In genomic region chr20:1920826-1921225, GRCh38 we compare ENCODE assay signal across 18 cellular contexts.
"Had no signal": no experiment of that assay in that cellular context is flagged by ENCODE, and none has a peak within 500 bp of the region (broad histone marks: within the 10 kb centered on the region; RNA-seq: fewer than 3 reads in every experiment).

No MANE protein-coding gene starts in this region.

- H3K27me3 Mint-ChIP-seq: activated naive CD8-positive, alpha-beta T cell treated with anti-CD3 and anti-CD28 coated beads, Interleukin-2, amount 50 U/mL, for 24 hours; memory B cell had no signal

- H3K9me3 ChIP-seq: gastrocnemius medialis, heart right ventricle, upper lobe of right lung had no signal

- ATAC-seq: activated CD4-positive, CD25-positive, alpha-beta regulatory T cell treated with anti-CD3 and anti-CD28 coated beads, Interleukin-2, amount 50 U/mL, for 24 hours; activated naive CD8-positive, alpha-beta T cell treated with anti-CD3 and anti-CD28 coated beads, Interleukin-2, amount 50 U/mL, for 24 hours; activated T-cell treated with anti-CD3 and anti-CD28 coated beads, Interleukin-2, amount 50 U/mL, for 4 hours; gastrocnemius medialis; heart right ventricle; naive thymus-derived CD8-positive, alpha-beta T cell; upper lobe of right lung had no signal

- H3K4me3 ChIP-seq: coronary artery, gastrocnemius medialis, heart right ventricle, upper lobe of right lung had no signal

- H3K4me3 Mint-ChIP-seq: activated naive CD4-positive, alpha-beta T cell treated with anti-CD3 and anti-CD28 coated beads for 36 hours; activated naive CD8-positive, alpha-beta T cell treated with anti-CD3 and anti-CD28 coated beads, Interleukin-2, amount 50 U/mL, for 24 hours; activated T-cell treated with anti-CD3 and anti-CD28 coated beads, Interleukin-2, amount 50 U/mL, for 4 hours; memory B cell; naive thymus-derived CD8-positive, alpha-beta T cell; T-helper 1 cell treated with Interleukin-12 subunit alpha and Interleukin-12 subunit beta and Interleukin-4 antibody, amounts not matched to agents 30 μg/mL and 1 μg/mL, for 36 hours had no signal

- H3K27me3 ChIP-seq: gastrocnemius medialis, heart right ventricle, upper lobe of right lung had no signal

- H3K27ac ChIP-seq: coronary artery, gastrocnemius medialis, heart right ventricle, parathyroid adenoma, upper lobe of right lung had no signal

- H3K9me3 Mint-ChIP-seq: activated naive CD4-positive, alpha-beta T cell treated with anti-CD3 and anti-CD28 coated beads for 36 hours; activated naive CD8-positive, alpha-beta T cell treated with anti-CD3 and anti-CD28 coated beads, Interleukin-2, amount 50 U/mL, for 24 hours; activated T-cell treated with anti-CD3 and anti-CD28 coated beads, Interleukin-2, amount 50 U/mL, for 4 hours; memory B cell; naive thymus-derived CD8-positive, alpha-beta T cell; T-helper 1 cell treated with Interleukin-12 subunit alpha and Interleukin-12 subunit beta and Interleukin-4 antibody, amounts not matched to agents 30 μg/mL and 1 μg/mL, for 36 hours had no signal

- H3K36me3 Mint-ChIP-seq: naive thymus-derived CD8-positive, alpha-beta T cell had no signal

- DNase-seq: activated CD4-positive, alpha-beta T cell treated with anti-CD3 and anti-CD28 coated beads, Interleukin-2, amount 50 U/mL, for 1 hour; activated CD8-positive, alpha-beta memory T cell treated with anti-CD3 and anti-CD28 coated beads, Interleukin-2, amount 50 U/mL, for 4 hours; activated naive CD4-positive, alpha-beta T cell treated with anti-CD3 and anti-CD28 coated beads for 36 hours; activated naive CD8-positive, alpha-beta T cell treated with anti-CD3 and anti-CD28 coated beads, Interleukin-2, amount 50 U/mL, for 24 hours; activated T-cell treated with anti-CD3 and anti-CD28 coated beads, Interleukin-2, amount 50 U/mL, for 4 hours; aorta; gastrocnemius medialis; heart right ventricle; retina; stimulated activated CD8-positive, alpha-beta memory T cell treated with anti-CD3 and anti-CD28 coated beads, Interleukin-4, amount 100 ng/mL, for 48 hours; stimulated activated naive CD4-positive, alpha-beta T cell; upper lobe of right lung had no signal

- H3K4me1 ChIP-seq: gastrocnemius medialis, parathyroid adenoma, upper lobe of right lung had no signal

- H3K27ac Mint-ChIP-seq: activated naive CD4-positive, alpha-beta T cell treated with anti-CD3 and anti-CD28 coated beads for 36 hours; activated naive CD8-positive, alpha-beta T cell treated with anti-CD3 and anti-CD28 coated beads, Interleukin-2, amount 50 U/mL, for 24 hours; memory B cell; naive thymus-derived CD8-positive, alpha-beta T cell; T-helper 1 cell treated with Interleukin-12 subunit alpha and Interleukin-12 subunit beta and Interleukin-4 antibody, amounts not matched to agents 30 μg/mL and 1 μg/mL, for 36 hours had no signal

- H3K4me1 Mint-ChIP-seq: activated naive CD8-positive, alpha-beta T cell treated with anti-CD3 and anti-CD28 coated beads, Interleukin-2, amount 50 U/mL, for 24 hours; memory B cell had no signal
